Comparison of ENCODE assay signal across 10 cellular contexts in the genomic region with DNA sequence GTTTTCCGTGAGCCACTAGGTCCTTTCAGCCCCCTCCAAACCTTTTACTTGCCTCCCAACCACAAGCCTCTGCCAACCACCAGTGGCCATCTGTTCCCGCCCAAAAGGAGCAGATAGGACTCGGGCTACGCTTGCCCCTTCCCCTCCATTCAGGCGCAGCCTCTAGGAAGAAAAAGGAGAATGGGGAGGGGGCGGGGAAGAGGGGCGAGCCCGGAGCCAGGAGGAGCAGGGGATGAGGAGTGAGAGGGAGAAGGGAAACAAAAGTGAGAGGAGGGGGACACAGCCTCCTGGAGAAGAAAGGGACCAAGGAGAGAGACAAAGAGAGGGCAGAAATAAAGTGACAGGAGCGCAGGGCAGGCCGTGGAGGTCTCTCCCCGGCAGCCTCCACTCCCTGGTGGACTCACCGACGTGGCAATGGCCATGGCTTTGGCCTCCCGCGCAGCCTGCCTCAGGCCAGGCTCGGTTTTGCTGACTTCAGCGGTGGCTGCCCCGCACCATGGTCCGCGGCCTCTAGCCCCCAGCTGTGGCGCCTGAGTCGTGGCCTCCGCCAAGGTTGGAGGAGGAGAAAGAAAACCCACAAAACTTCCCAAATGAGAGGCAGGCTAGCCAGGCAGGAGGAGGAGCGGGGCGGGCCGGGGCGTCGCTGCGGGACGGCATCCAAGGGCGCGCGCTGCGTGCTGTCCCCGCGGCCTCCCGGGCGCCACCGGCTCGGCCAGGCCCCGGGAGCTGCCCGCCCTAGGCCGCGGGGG. TPM values are rescaled to one million over a fixed set of nuclear protein-coding genes. Genes with fewer than 3 reads are reported as not detected.
DNase-seq lines count a peak whose midpoint lies in the region; ATAC-seq, FAIRE-seq and TF ChIP-seq lines count a peak whose summit lies in the region.
"Had no signal": no experiment of that assay in that cellular context is flagged by ENCODE, and none has a peak within 500 bp of the region (broad histone marks: within the 10 kb centered on the region; RNA-seq: fewer than 3 reads in every experiment).

A gene with protein sequence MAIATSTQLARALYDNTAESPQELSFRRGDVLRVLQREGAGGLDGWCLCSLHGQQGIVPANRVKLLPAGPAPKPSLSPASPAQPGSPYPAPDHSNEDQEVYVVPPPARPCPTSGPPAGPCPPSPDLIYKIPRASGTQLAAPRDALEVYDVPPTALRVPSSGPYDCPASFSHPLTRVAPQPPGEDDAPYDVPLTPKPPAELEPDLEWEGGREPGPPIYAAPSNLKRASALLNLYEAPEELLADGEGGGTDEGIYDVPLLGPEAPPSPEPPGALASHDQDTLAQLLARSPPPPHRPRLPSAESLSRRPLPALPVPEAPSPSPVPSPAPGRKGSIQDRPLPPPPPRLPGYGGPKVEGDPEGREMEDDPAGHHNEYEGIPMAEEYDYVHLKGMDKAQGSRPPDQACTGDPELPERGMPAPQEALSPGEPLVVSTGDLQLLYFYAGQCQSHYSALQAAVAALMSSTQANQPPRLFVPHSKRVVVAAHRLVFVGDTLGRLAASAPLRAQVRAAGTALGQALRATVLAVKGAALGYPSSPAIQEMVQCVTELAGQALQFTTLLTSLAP (minus strand): TSS at position 569 of the 749 bp plus-strand sequence. CDS start 147 bp downstream, at position 422.

- H3K4me3 ChIP-seq in A549 = no peak within 1 kb of the TSS

- H3K27me3 Mint-ChIP-seq in glutamatergic neuron (ENCODE audit: unreplicated experiment) (peaks cover 22% of the 10 kb centered on the region), nephron progenitor cell (ENCODE audit: low read depth, poor library complexity) (peaks cover 4% of the 10 kb centered on the region)

- no peak for FAIRE-seq in A549 (lab: Jason Lieb, UNC)

- H3K36me3 Mint-ChIP-seq in glutamatergic neuron (ENCODE audit: unreplicated experiment) (peaks cover 6% of the 10 kb centered on the region), nephron progenitor cell (ENCODE audit: low read depth) (peaks cover 24% of the 10 kb centered on the region)

- H3K9me3 ChIP-seq in A549 = no peaks in the 10 kb centered on the region

- no peak for TF ChIP-seq EP300 in A549 (IDR thresholded peaks at IDR 0.05)

- H3K9me3 Mint-ChIP-seq in glutamatergic neuron (ENCODE audit: unreplicated experiment) = peaks cover 22% of the 10 kb centered on the region
- H3K9me3 Mint-ChIP-seq in nephron progenitor cell = no peaks in the 10 kb centered on the region

- ATAC-seq in A549 = no peak
- peak; percentile 26 for ATAC-seq in SK-N-SH treated with all-trans-retinoic acid at 6 μM for 48 hours

- H3K27ac Mint-ChIP-seq in glutamatergic neuron (ENCODE audit: unreplicated experiment) (peak within 1 kb of the TSS; percentile 99), nephron progenitor cell (peak within 1 kb of the TSS; percentile 69)

- whole genome bisulfite sequencing in A549 (ENCODE audit: missing lambda C conversion rate) = 50% methylated on average over 22 of the region's 44 CpGs

- CTCF ChIA-PET in A549 (lab: Yijun Ruan, JAX) = interaction anchor here (6.2 to 9.6 kb wide), 2 partner anchors 12 to 14 kb away, joined by 62 to 80 read pairs; a partner anchor contains a TSS

- no peak for TF ChIP-seq CTCF in A549 (IDR thresholded peaks at IDR 0.05)
- no peak for TF ChIP-seq CTCF in glutamatergic neuron (IDR thresholded peaks at IDR 0.05; ENCODE audit: partially characterized antibody, unreplicated experiment)
- TF ChIP-seq CTCF in nephron progenitor cell (IDR thresholded peaks at IDR 0.05) = no peak

- TF ChIP-seq POLR2A in A549 (IDR thresholded peaks at IDR 0.05; ENCODE audit: low read length) = no peak

- H3K4me3 Mint-ChIP-seq in glutamatergic neuron (ENCODE audit: unreplicated experiment) (peak within 1 kb of the TSS; percentile 92), nephron progenitor cell (peak within 1 kb of the TSS; percentile 93)

- no peaks in the 10 kb centered on the region for H3K4me1 ChIP-seq in A549

- POLR2A ChIA-PET in A549 (lab: Yijun Ruan, JAX) = no interaction called here

- H3K4me1 Mint-ChIP-seq in glutamatergic neuron (ENCODE audit: low read depth, unreplicated experiment) = peaks cover 22% of the 10 kb centered on the region
- H3K4me1 Mint-ChIP-seq in nephron progenitor cell = peaks cover 51% of the 10 kb centered on the region

- H3K27ac ChIP-seq in A549 = no peak within 1 kb of the TSS

- TF ChIP-seq RAD21 in A549 (conservative IDR thresholded peaks at IDR 0.05 in 1 of 2, IDR thresholded peaks at IDR 0.05 in 1 of 2) = no peak

- peak within 1 kb of the TSS; percentile 30; the same call in 2 of the 3 replicates for H3K4me2 ChIP-seq in A549

- DNase-seq in A549 (ENCODE audit: low read depth in 1 of 2, low spot score in 1 of 2) = no peak
- peak; percentile 72 for DNase-seq in glutamatergic neuron
- no peak for DNase-seq in nephron progenitor cell
- DNase-seq in stimulated activated CD4-positive, alpha-beta T cell treated with anti-CD3 and anti-CD28 coated beads, Interleukin-4, amount 100 ng/mL, for 4 hours = no peak
- DNase-seq in D341Med (ENCODE audit: low spot score) = no peak
- DNase-seq in activated gamma-delta T cell treated with Interleukin-2 at 50 U/mL for 16 hours = no peak
- DNase-seq in NCI-H1105 (lab: John Stamatoyannopoulos, UW) = no peak
- DNase-seq: COR-L47, SIG-M5 had no signal

TF ChIP-seq in A549, 52 proteins besides CTCF, POLR2A, EP300 and RAD21:
- TF ChIP-seq CBX8 (IDR thresholded peaks at IDR 0.05) (no peak), MAFK (IDR thresholded peaks at IDR 0.05; ENCODE audit: partially characterized antibody) (peak; percentile 10)

TF ChIP-seq in SK-N-SH treated with all-trans-retinoic acid at 6 μM for 48 hours, 23 proteins besides CTCF, POLR2A, EP300 and RAD21 (continues in another document):
- TF ChIP-seq ZC3H10 (CRISPR knock-in tag; IDR thresholded peaks at IDR 0.05) (no peak), TOX (CRISPR knock-in tag; IDR thresholded peaks at IDR 0.05; ENCODE audit: borderline replicate concordance) (no peak), OSR1 (CRISPR knock-in tag; IDR thresholded peaks at IDR 0.05) (no peak), ISL1 (CRISPR knock-in tag; IDR thresholded peaks at IDR 0.05) (no peak), BACH2 (CRISPR knock-in tag; IDR thresholded peaks at IDR 0.05; ENCODE audit: borderline replicate concordance) (no peak), ZNF70 (CRISPR knock-in tag; IDR thresholded peaks at IDR 0.05) (no peak), GLIS3 (CRISPR knock-in tag; IDR thresholded peaks at IDR 0.05) (no peak), TCF4 (CRISPR knock-in tag; IDR thresholded peaks at IDR 0.05; ENCODE audit: borderline replicate concordance) (no peak), PPARA (CRISPR knock-in tag; IDR thresholded peaks at IDR 0.05; ENCODE audit: borderline replicate concordance) (no peak)
- TF ChIP-seq, protein P1, sequence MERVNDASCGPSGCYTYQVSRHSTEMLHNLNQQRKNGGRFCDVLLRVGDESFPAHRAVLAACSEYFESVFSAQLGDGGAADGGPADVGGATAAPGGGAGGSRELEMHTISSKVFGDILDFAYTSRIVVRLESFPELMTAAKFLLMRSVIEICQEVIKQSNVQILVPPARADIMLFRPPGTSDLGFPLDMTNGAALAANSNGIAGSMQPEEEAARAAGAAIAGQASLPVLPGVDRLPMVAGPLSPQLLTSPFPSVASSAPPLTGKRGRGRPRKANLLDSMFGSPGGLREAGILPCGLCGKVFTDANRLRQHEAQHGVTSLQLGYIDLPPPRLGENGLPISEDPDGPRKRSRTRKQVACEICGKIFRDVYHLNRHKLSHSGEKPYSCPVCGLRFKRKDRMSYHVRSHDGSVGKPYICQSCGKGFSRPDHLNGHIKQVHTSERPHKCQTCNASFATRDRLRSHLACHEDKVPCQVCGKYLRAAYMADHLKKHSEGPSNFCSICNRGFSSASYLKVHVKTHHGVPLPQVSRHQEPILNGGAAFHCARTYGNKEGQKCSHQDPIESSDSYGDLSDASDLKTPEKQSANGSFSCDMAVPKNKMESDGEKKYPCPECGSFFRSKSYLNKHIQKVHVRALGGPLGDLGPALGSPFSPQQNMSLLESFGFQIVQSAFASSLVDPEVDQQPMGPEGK (CRISPR knock-in tag; IDR thresholded peaks at IDR 0.05; ENCODE audit: borderline replicate concordance) = no peak
- TF ChIP-seq, protein P2, sequence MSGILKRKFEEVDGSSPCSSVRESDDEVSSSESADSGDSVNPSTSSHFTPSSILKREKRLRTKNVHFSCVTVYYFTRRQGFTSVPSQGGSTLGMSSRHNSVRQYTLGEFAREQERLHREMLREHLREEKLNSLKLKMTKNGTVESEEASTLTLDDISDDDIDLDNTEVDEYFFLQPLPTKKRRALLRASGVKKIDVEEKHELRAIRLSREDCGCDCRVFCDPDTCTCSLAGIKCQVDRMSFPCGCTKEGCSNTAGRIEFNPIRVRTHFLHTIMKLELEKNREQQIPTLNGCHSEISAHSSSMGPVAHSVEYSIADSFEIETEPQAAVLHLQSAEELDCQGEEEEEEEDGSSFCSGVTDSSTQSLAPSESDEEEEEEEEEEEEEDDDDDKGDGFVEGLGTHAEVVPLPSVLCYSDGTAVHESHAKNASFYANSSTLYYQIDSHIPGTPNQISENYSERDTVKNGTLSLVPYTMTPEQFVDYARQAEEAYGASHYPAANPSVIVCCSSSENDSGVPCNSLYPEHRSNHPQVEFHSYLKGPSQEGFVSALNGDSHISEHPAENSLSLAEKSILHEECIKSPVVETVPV (CRISPR knock-in tag; IDR thresholded peaks at IDR 0.05) = no peak
- TF ChIP-seq, protein P3, sequence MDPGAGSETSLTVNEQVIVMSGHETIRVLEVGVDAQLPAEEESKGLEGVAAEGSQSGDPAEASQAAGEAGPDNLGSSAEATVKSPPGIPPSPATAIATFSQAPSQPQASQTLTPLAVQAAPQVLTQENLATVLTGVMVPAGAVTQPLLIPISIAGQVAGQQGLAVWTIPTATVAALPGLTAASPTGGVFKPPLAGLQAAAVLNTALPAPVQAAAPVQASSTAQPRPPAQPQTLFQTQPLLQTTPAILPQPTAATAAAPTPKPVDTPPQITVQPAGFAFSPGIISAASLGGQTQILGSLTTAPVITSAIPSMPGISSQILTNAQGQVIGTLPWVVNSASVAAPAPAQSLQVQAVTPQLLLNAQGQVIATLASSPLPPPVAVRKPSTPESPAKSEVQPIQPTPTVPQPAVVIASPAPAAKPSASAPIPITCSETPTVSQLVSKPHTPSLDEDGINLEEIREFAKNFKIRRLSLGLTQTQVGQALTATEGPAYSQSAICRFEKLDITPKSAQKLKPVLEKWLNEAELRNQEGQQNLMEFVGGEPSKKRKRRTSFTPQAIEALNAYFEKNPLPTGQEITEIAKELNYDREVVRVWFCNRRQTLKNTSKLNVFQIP (CRISPR knock-in tag; IDR thresholded peaks at IDR 0.05; ENCODE audit: borderline replicate concordance, low read depth) = no peak

RNA-seq across cellular contexts. Expression of the gene that starts here (rescaled TPM):
- polyA plus RNA-seq in A549 (2011; rRNA removed) (not detected in 2 replicates), A549 (2017; fragmentation: RNase III; extraction: RNeasy Plus Mini Kit Qiagen cat#74134 plus additional on column Dnase treatment) (not detected in 3 replicates)
- not detected in 2 replicates for polyA plus RNA-seq in A549 (2012; cell fraction: cytosol; rRNA removed)
- not detected in 2 replicates for polyA plus RNA-seq in A549 (2012; cell fraction: nucleus; rRNA removed)
- polyA minus RNA-seq in A549 (2011; rRNA and poly(A)+ RNA removed) = not detected in 2 replicates
- total RNA-seq in glutamatergic neuron (ENCODE audit: unreplicated experiment) = 90.4 TPM
